ENCODE assay signal across 1 cellular context in genomic region chr1:38004284-38005101, GRCh38.
TF ChIP-seq lines count a peak whose summit lies in the region.

No MANE protein-coding gene starts in this region.

TF ChIP-seq in K562, 482 proteins besides CTCF, POLR2A, EP300 and RAD21 (continues in another document):
- TF ChIP-seq ATF7 (IDR thresholded peaks at IDR 0.05) (no peak), SUPT5H (IDR thresholded peaks at IDR 0.05) (peak; percentile 62), CHD1 (IDR thresholded peaks at IDR 0.05; ENCODE audit: low read length) (peak; percentile 10), CREB3L1 (IDR thresholded peaks at IDR 0.05; ENCODE audit: borderline replicate concordance, low read depth) (no peak), SRF (CRISPR knock-in tag; IDR thresholded peaks at IDR 0.05) (no peak), NBN (IDR thresholded peaks at IDR 0.05; ENCODE audit: low read depth) (peak; percentile 64; the same call in 1 of the 2 replicates), ZNF695 (CRISPR knock-in tag; IDR thresholded peaks at IDR 0.05) (no peak), NKRF (IDR thresholded peaks at IDR 0.05; ENCODE audit: borderline replicate concordance) (peak; percentile 60; the same call in 1 of the 2 replicates), ZNF444 (CRISPR knock-in tag; IDR thresholded peaks at IDR 0.05) (no peak), DPF2 (IDR thresholded peaks at IDR 0.05) (0 out of 2 replicates have a peak, but pooled peaks have one; percentile 24), ZNF41 (CRISPR knock-in tag; conservative IDR thresholded peaks at IDR 0.05) (no peak), TCF7L2 (IDR thresholded peaks at IDR 0.05; ENCODE audit: low read depth, low read length) (no peak), ZNF586 (CRISPR knock-in tag; conservative IDR thresholded peaks at IDR 0.05) (no peak), RBFOX2 (IDR thresholded peaks at IDR 0.05; ENCODE audit: low read depth, low read length) (peak; percentile 61), STAG1 (CRISPR knock-in tag; IDR thresholded peaks at IDR 0.05; ENCODE audit: borderline replicate concordance) (no peak), STAT5A (IDR thresholded peaks at IDR 0.05; ENCODE audit: borderline replicate concordance, low read length) (no peak), RBBP5 (IDR thresholded peaks at IDR 0.05; ENCODE audit: borderline replicate concordance, insufficient read depth, low read length, poor library complexity, severe bottlenecking) (peak; percentile 27), HDGF (IDR thresholded peaks at IDR 0.05) (peak; percentile 95; the same call in 1 of the 2 replicates), HNRNPH1 (optimal IDR thresholded peaks at IDR 0.05; ENCODE audit: low read depth, low read length) (no peak), ZBTB26 (CRISPR knock-in tag; IDR thresholded peaks at IDR 0.05) (no peak), TCF3 (CRISPR knock-in tag; IDR thresholded peaks at IDR 0.05) (0 out of 2 replicates have a peak, but pooled peaks have one; percentile 18), ID3 (CRISPR knock-in tag; IDR thresholded peaks at IDR 0.05) (no peak), ID3 (tag; IDR thresholded peaks at IDR 0.05) (no peak), ZNF274 (IDR thresholded peaks at IDR 0.05; ENCODE audit: borderline replicate concordance, low read depth, low read length) (no peak), ZNF316 (IDR thresholded peaks at IDR 0.05) (no peak), HDAC2 (IDR thresholded peaks at IDR 0.05) (no peak), ZNF212 (CRISPR knock-in tag; IDR thresholded peaks at IDR 0.05) (no peak), SNIP1 (IDR thresholded peaks at IDR 0.05; ENCODE audit: low read depth) (no peak), POLR2AphosphoS5 (IDR thresholded peaks at IDR 0.05; ENCODE audit: control insufficient read depth, insufficient read depth, low read depth, low read length) (peak; percentile 58; the same call in 1 of the 2 replicates), KAT7 (CRISPR knock-in tag; IDR thresholded peaks at IDR 0.05; ENCODE audit: borderline replicate concordance) (peak; percentile 91), ILF3 (IDR thresholded peaks at IDR 0.05; ENCODE audit: borderline replicate concordance) (no peak), CAMTA2 (CRISPR knock-in tag; conservative IDR thresholded peaks at IDR 0.05) (0 out of 2 replicates have a peak, but pooled peaks have one; percentile 41), E2F6 (IDR thresholded peaks at IDR 0.05; ENCODE audit: borderline replicate concordance in 1 of 2, extremely low read depth in 1 of 2, insufficient read depth in 1 of 2, insufficient read length in 1 of 2, low read depth in 1 of 2, low read length in 1 of 2, poor library complexity in 1 of 2, severe bottlenecking in 1 of 2) (no peak), NEUROD1 (IDR thresholded peaks at IDR 0.05; ENCODE audit: borderline replicate concordance, low read depth, low read length, partially characterized antibody) (no peak), NFE2 (IDR thresholded peaks at IDR 0.05; ENCODE audit: low read depth) (no peak), KAT8 (IDR thresholded peaks at IDR 0.05; ENCODE audit: low read depth) (no peak), ZNF133 (CRISPR knock-in tag; IDR thresholded peaks at IDR 0.05) (no peak), ZNF124 (CRISPR knock-in tag; IDR thresholded peaks at IDR 0.05) (no peak), TEAD4 (IDR thresholded peaks at IDR 0.05; ENCODE audit: low read length) (peak; percentile 10; the same call in 1 of the 2 replicates), TEAD4 (CRISPR knock-in tag; IDR thresholded peaks at IDR 0.05; ENCODE audit: borderline replicate concordance) (no peak), AFF1 (IDR thresholded peaks at IDR 0.05; ENCODE audit: low read depth in 1 of 2, partially characterized antibody in 2 of 2) (peak in 1 of 2 experiments; percentile 69), THAP7 (CRISPR knock-in tag; IDR thresholded peaks at IDR 0.05) (no peak), ZNF445 (CRISPR knock-in tag; IDR thresholded peaks at IDR 0.05; ENCODE audit: low read depth) (no peak), MLLT1 (IDR thresholded peaks at IDR 0.05) (peak; percentile 50 to 85; a peak in 1 of 4 replicates)
